ENCODE assay signal across 8 cellular contexts in the genomic region with DNA sequence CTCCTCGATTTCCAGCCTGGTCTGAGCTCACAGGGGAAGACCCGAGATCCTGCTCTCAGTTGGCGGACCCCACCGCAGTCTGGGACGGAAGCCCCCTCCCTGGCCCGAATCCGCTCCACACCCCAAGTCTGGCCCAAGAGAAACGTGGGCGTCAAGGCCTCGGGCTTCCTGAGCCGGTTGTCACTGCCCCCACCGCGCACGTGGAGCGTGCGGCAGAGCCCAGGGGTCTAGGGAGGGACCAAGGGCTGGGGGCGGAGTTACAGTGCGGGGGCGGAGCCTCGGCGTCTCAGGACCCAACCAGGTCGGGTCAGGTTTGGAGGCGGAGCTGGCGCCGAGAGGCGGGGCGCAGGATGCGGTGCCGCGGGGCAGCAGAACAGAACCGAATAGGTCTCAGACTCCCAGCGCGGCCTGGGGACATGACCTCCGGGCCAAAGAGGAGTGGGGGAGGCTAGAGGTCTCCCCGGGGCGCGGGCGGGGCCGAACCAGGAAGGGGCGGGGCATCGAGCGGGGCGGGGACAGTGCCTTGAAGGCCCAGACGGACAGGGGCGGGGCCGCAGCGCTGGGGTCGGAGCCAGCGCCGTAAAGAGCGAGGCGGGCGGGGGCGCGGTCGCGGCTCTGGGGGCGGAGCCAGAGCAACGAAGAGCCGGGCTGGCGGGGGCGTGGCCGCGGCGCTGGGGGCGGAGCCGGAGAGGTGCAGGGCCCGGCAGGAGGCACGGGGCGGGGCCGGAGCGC. TPM values are rescaled to one million over a fixed set of nuclear protein-coding genes. Genes with fewer than 3 reads are reported as not detected.
A peak's percentile ranks its signal among the peaks of the same experiment; 100 is the strongest.
DNase-seq lines count a peak whose midpoint lies in the region; ATAC-seq and TF ChIP-seq lines count a peak whose summit lies in the region.

No MANE protein-coding gene starts in this region.

- no peak overlapping the region for H3K9ac ChIP-seq in rectal smooth muscle tissue (ENCODE audit: low read length)

- H3K4me3 ChIP-seq in GM12865 (ENCODE audit: low read depth, low read length) (peak overlapping the region; percentile 61), astrocyte of the cerebellum (ENCODE audit: low read depth, low read length) (peak overlapping the region; percentile 48), rectal smooth muscle tissue (ENCODE audit: low read length) (peak overlapping the region; percentile 64), vagina (peak overlapping the region; percentile 57 to 80)

- peaks cover 11% of the 10 kb centered on the region for H3K4me1 Mint-ChIP-seq in T-helper 2 cell treated with Interferon-gamma antibody and Interleukin-4, amounts not matched to agents 5 μg/mL and 100 μg/mL, for 36 hours (ENCODE audit: low read depth)

- H3K4me3 Mint-ChIP-seq in T-helper 2 cell treated with Interferon-gamma antibody and Interleukin-4, amounts not matched to agents 5 μg/mL and 100 μg/mL, for 36 hours = peak overlapping the region; percentile 81

- H3K27me3 Mint-ChIP-seq in T-helper 2 cell treated with Interferon-gamma antibody and Interleukin-4, amounts not matched to agents 5 μg/mL and 100 μg/mL, for 36 hours (ENCODE audit: low read depth) = peaks cover 8% of the 10 kb centered on the region

- intact Hi-C loops in vagina (cut with DNase I) = no loop called here

- ATAC-seq in HG02759 (IDR thresholded peaks at IDR 0.05; ENCODE audit: unreplicated experiment) = peak; percentile 66

- H3K9me3 Mint-ChIP-seq in T-helper 2 cell treated with Interferon-gamma antibody and Interleukin-4, amounts not matched to agents 5 μg/mL and 100 μg/mL, for 36 hours = no peaks in the 10 kb centered on the region

- H3K4me1 ChIP-seq in rectal smooth muscle tissue (ENCODE audit: control insufficient read depth, insufficient read depth, low read length) (peaks cover 2% of the 10 kb centered on the region), vagina (peaks cover 31% of the 10 kb centered on the region)

- H3K36me3 ChIP-seq in rectal smooth muscle tissue (ENCODE audit: control insufficient read depth, insufficient read depth, low read length) (no peaks in the 10 kb centered on the region), vagina (no peaks in the 10 kb centered on the region)

- H3K36me3 Mint-ChIP-seq in T-helper 2 cell treated with Interferon-gamma antibody and Interleukin-4, amounts not matched to agents 5 μg/mL and 100 μg/mL, for 36 hours (ENCODE audit: low read depth) = no peaks in the 10 kb centered on the region

- H3K27me3 ChIP-seq in rectal smooth muscle tissue (ENCODE audit: control insufficient read depth, insufficient read depth, low read length) (peaks cover 11% of the 10 kb centered on the region), vagina (no peaks in the 10 kb centered on the region)

- no peak for TF ChIP-seq CTCF in GM12865 (IDR thresholded peaks at IDR 0.05; ENCODE audit: insufficient read depth, low read depth, low read length, missing control alignments)
- TF ChIP-seq CTCF in astrocyte of the cerebellum (IDR thresholded peaks at IDR 0.05; ENCODE audit: low read depth, low read length, missing control alignments) = no peak
- TF ChIP-seq CTCF in vagina (IDR thresholded peaks at IDR 0.05) = no peak

- no peak for TF ChIP-seq POLR2A in vagina (IDR thresholded peaks at IDR 0.05)

- no peaks in the 10 kb centered on the region for H3K9me3 ChIP-seq in vagina

- DNase-seq in GM12865 (ENCODE audit: low read depth) = peak; percentile 98
- DNase-seq in NCI-H1417 treated with DMSO at 0.1 percent for 48 hours (lab: John Stamatoyannopoulos, UW) = peak; percentile 80
- peak; percentile 97 for DNase-seq in T-helper 2 cell treated with Interferon-gamma antibody and Interleukin-4, amounts not matched to agents 5 μg/mL and 100 μg/mL, for 36 hours (ENCODE audit: low spot score)
- peak; percentile 72 for DNase-seq in astrocyte of the cerebellum (ENCODE audit: low read depth)
- peak; percentile 98 for DNase-seq in hepatic stellate cell (ENCODE audit: low spot score)
- peak in 1 of 2 donors; percentile 93 for DNase-seq in vagina (ENCODE audit: extremely low spot score in 2 of 2)

- in situ Hi-C loops in astrocyte of the cerebellum (cut with HindIII; ENCODE audit: low sequenced_read_pairs) = no loop called here

- peak overlapping the region; percentile 83 for H3K27ac Mint-ChIP-seq in T-helper 2 cell treated with Interferon-gamma antibody and Interleukin-4, amounts not matched to agents 5 μg/mL and 100 μg/mL, for 36 hours

- H3K27ac ChIP-seq in rectal smooth muscle tissue (ENCODE audit: low read depth, low read length) (no peak overlapping the region), vagina (peak overlapping the region; percentile 67)

RNA-seq across cellular contexts. Expression of a gene that starts 0.4 kb away (rescaled TPM):
- total RNA-seq in vagina = 1.7 TPM
